ENCODE assay signal across 13 cellular contexts in genomic region chr9:71725590-71726338, GRCh38. TPM values are rescaled to one million over a fixed set of nuclear protein-coding genes. Genes with fewer than 3 reads are reported as not detected.
DNase-seq lines count a peak whose midpoint lies in the region; TF ChIP-seq lines count a peak whose summit lies in the region.
"Had no signal": no experiment of that assay in that cellular context is flagged by ENCODE, and none has a peak within 500 bp of the region (broad histone marks: within the 10 kb centered on the region; RNA-seq: fewer than 3 reads in every experiment).

No MANE protein-coding gene starts in this region.

- H3K27me3 ChIP-seq in osteoblast (ENCODE audit: insufficient read depth, low read length) = no peaks in the 10 kb centered on the region
- H3K27me3 ChIP-seq in ovary = no peaks in the 10 kb centered on the region
- H3K27me3 ChIP-seq: adrenal gland, esophagus squamous epithelium, spleen had no signal

- no peaks in the 10 kb centered on the region for H4K20me1 ChIP-seq in osteoblast (ENCODE audit: insufficient read depth, low read length)

- H3K4me3 ChIP-seq in epithelial cell of esophagus (ENCODE audit: low read length) = no peak overlapping the region
- no peak overlapping the region for H3K4me3 ChIP-seq in osteoblast (ENCODE audit: insufficient read depth, low read length)
- H3K4me3 ChIP-seq in ovary = no peak overlapping the region
- H3K4me3 ChIP-seq: adrenal gland, esophagus squamous epithelium, spleen had no signal

- H3K36me3 ChIP-seq in osteoblast (ENCODE audit: insufficient read depth, low read length) = peaks cover 57% of the 10 kb centered on the region
- no peaks in the 10 kb centered on the region for H3K36me3 ChIP-seq in ovary

- H3K27ac Mint-ChIP-seq in activated CD4-positive, alpha-beta T cell treated with anti-CD3 and anti-CD28 coated beads, Interleukin-2, amount 10 ng/mL, durations not matched to agents 24 days and 14 days = no peak overlapping the region
- H3K27ac Mint-ChIP-seq: activated CD8-positive, alpha-beta T cell treated with anti-CD3 and anti-CD28 coated beads, Interleukin-2, amount 10 ng/mL, durations not matched to agents 7 days and 5 days had no signal

- no peak overlapping the region for H3K4me2 ChIP-seq in osteoblast (ENCODE audit: insufficient read depth, low read length)

- peak; percentile 96 for DNase-seq in ELR (ENCODE audit: low read depth)
- peak; percentile 15 for DNase-seq in NCI-H774 (lab: John Stamatoyannopoulos, UW)
- peak; percentile 96 for DNase-seq in epithelial cell of esophagus (ENCODE audit: low read depth)
- peak; percentile 22 for DNase-seq in osteoblast (ENCODE audit: insufficient read length, low spot score, missing footprints)
- no peak for DNase-seq in ovary
- no peak for DNase-seq in NCI-H510A treated with DMSO at 0.1 percent for 48 hours (lab: John Stamatoyannopoulos, UW)
- no peak for DNase-seq in midbrain (lab: John Stamatoyannopoulos, UW)
- DNase-seq in activated CD4-positive, alpha-beta T cell treated with anti-CD3 and anti-CD28 coated beads, Interleukin-2, amount 10 ng/mL, durations not matched to agents 24 days and 14 days = no peak
- DNase-seq: activated CD8-positive, alpha-beta T cell treated with anti-CD3 and anti-CD28 coated beads, Interleukin-2, amount 10 ng/mL, durations not matched to agents 7 days and 5 days; esophagus squamous epithelium; SHP77 treated with DMSO at 0.1 percent for 48 hours; spleen had no signal

- H3K4me1 Mint-ChIP-seq in activated CD4-positive, alpha-beta T cell treated with anti-CD3 and anti-CD28 coated beads, Interleukin-2, amount 10 ng/mL, durations not matched to agents 24 days and 14 days = peaks cover 8% of the 10 kb centered on the region

- TF ChIP-seq EP300 in ovary (IDR thresholded peaks at IDR 0.05) = no peak

- TF ChIP-seq POLR2A in ovary (IDR thresholded peaks at IDR 0.05) = no peak

- H3K79me2 ChIP-seq in osteoblast (ENCODE audit: insufficient read depth, low read length) = no peaks in the 10 kb centered on the region

- H3K36me3 Mint-ChIP-seq in activated CD4-positive, alpha-beta T cell treated with anti-CD3 and anti-CD28 coated beads, Interleukin-2, amount 10 ng/mL, durations not matched to agents 24 days and 14 days (ENCODE audit: low read depth) = peaks cover 64% of the 10 kb centered on the region

- H3K27me3 Mint-ChIP-seq in activated CD4-positive, alpha-beta T cell treated with anti-CD3 and anti-CD28 coated beads, Interleukin-2, amount 10 ng/mL, durations not matched to agents 24 days and 14 days = no peaks in the 10 kb centered on the region

- no peaks in the 10 kb centered on the region for H3K9me3 Mint-ChIP-seq in activated CD4-positive, alpha-beta T cell treated with anti-CD3 and anti-CD28 coated beads, Interleukin-2, amount 10 ng/mL, durations not matched to agents 24 days and 14 days

- 24 to 53% (median 39%) methylated on average over 5 of the region's 5 CpGs for WGBS in ovary, 3 donors

- peaks cover 11% of the 10 kb centered on the region for H3K4me1 ChIP-seq in osteoblast (ENCODE audit: insufficient read depth, low read length)
- no peaks in the 10 kb centered on the region for H3K4me1 ChIP-seq in ovary (ENCODE audit: insufficient read depth)
- H3K4me1 ChIP-seq: spleen had no signal

- no peak overlapping the region for H3K4me3 Mint-ChIP-seq in activated CD4-positive, alpha-beta T cell treated with anti-CD3 and anti-CD28 coated beads, Interleukin-2, amount 10 ng/mL, durations not matched to agents 24 days and 14 days
- H3K4me3 Mint-ChIP-seq: activated CD8-positive, alpha-beta T cell treated with anti-CD3 and anti-CD28 coated beads, Interleukin-2, amount 10 ng/mL, durations not matched to agents 7 days and 5 days had no signal

- TF ChIP-seq CTCF in epithelial cell of esophagus (IDR thresholded peaks at IDR 0.05; ENCODE audit: insufficient read depth, low read depth, low read length, missing control alignments) (no peak), osteoblast (IDR thresholded peaks at IDR 0.05; ENCODE audit: extremely low read depth, low read depth, low read length) (no peak), ovary (IDR thresholded peaks at IDR 0.05) (no peak)

- H3K27ac ChIP-seq in osteoblast (ENCODE audit: low read depth, low read length) = peak overlapping the region; percentile 45
- H3K27ac ChIP-seq in ovary = no peak overlapping the region
- H3K27ac ChIP-seq: adrenal gland, esophagus squamous epithelium, spleen had no signal

- H3K9me3 ChIP-seq in osteoblast (ENCODE audit: low read depth, low read length) (no peaks in the 10 kb centered on the region), ovary (no peaks in the 10 kb centered on the region)
- H3K9me3 ChIP-seq: adrenal gland, esophagus squamous epithelium, spleen had no signal

- no peak overlapping the region for H2AFZ ChIP-seq in osteoblast (ENCODE audit: low read length)

- intact Hi-C loops in ovary (cut with DNase I) = no loop called here
- intact Hi-C loops in activated CD4-positive, alpha-beta T cell treated with anti-CD3 and anti-CD28 coated beads, Interleukin-2, amount 10 ng/mL, durations not matched to agents 24 days and 14 days (cut with micrococcal nuclease) = no loop called here

RNA-seq across cellular contexts. Expression of gene CEMIP2, which starts 42.5 kb away (rescaled TPM):
- total RNA-seq in osteoblast = 56.9 and 66.2 TPM in 2 replicates
- 10 to 100 TPM in 5 of 7 donors, 1 to 10 TPM in 2; 7.6 to 91.3 (median 11.2) TPM for total RNA-seq in ovary
- 10 to 100 TPM in 1 of 2 donors, 1 to 10 TPM in 1; 6.3 to 11.0 TPM for polyA plus RNA-seq in ovary
- 47.7 and 55.1 TPM in 2 replicates for total RNA-seq in activated CD4-positive, alpha-beta T cell treated with anti-CD3 and anti-CD28 coated beads, Interleukin-2, amount 10 ng/mL, durations not matched to agents 24 days and 14 days

Comparison
In these comparisons a context has a peak if more than half of its experiments do, and no peak if none do; other contexts are left out.
1. DNase-seq: peak in ELR (single experiment), NCI-H774 (single experiment), epithelial cell of esophagus (single experiment) and osteoblast (single experiment); none in ovary (0 of 5), NCI-H510A treated with DMSO at 0.1 percent for 48 hours (single experiment), midbrain (single experiment) and activated CD4-positive, alpha-beta T cell treated with anti-CD3 and anti-CD28 coated beads, Interleukin-2, amount 10 ng/mL, durations not matched to agents 24 days and 14 days (single experiment).